12 cellular contexts compared by ENCODE assay signal in the genomic region with DNA sequence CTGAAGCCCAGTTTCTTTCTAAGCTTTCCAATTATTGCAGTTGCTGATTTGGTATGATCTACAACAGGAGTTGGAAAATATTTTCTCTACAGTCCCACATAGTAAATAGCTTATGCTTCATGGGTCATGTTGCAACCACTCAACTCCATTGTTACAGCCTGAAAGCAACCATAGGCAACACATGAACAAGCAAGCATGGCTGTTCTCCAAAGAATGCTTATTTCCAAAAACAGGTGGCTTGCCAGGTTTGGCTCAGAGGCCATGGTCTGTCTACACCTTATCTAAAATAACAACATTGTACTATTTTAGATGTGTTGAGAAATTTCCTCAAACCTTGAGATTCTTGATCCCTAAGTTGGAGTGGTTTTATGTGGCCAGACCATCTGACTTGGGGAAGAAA.
DNase-seq lines count a peak whose midpoint lies in the region; ATAC-seq and TF ChIP-seq lines count a peak whose summit lies in the region.
"Had no signal": no experiment of that assay in that cellular context is flagged by ENCODE, and none has a peak within 500 bp of the region (broad histone marks: within the 10 kb centered on the region; RNA-seq: fewer than 3 reads in every experiment).

No MANE protein-coding gene starts in this region.

- H3K36me3 ChIP-seq in Karpas-422 (ENCODE audit: insufficient read depth, low read length) (no peaks in the 10 kb centered on the region), trophoblast cell (ENCODE audit: control insufficient read depth in 1 of 2, insufficient read depth in 2 of 2, low read length in 2 of 2) (no peaks in the 10 kb centered on the region), skeletal muscle tissue (ENCODE audit: control insufficient read depth in 3 of 3, insufficient read depth in 3 of 3, low read length in 3 of 3) (no peaks in the 10 kb centered on the region), lower lobe of right lung (no peaks in the 10 kb centered on the region)

- H3K4me3 ChIP-seq in Karpas-422 (ENCODE audit: low read length): no peak overlapping the region
- H3K4me3 ChIP-seq in trophoblast cell (ENCODE audit: low read depth, low read length): no peak overlapping the region
- H3K4me3 ChIP-seq in skeletal muscle tissue (ENCODE audit: low read length in 3 of 3): no peak overlapping the region
- no peak overlapping the region for H3K4me3 ChIP-seq in lower lobe of right lung
- H3K4me3 ChIP-seq: GM23248 had no signal

- peak overlapping the region; percentile 37 for H4K91ac ChIP-seq in trophoblast cell (ENCODE audit: low read depth, low read length)

- H2BK120ac ChIP-seq in trophoblast cell (ENCODE audit: insufficient read depth, low read length, poor library complexity): peak overlapping the region; percentile 51

- H3K79me1 ChIP-seq in trophoblast cell (ENCODE audit: low read length): peaks cover 2% of the 10 kb centered on the region

- H4K8ac ChIP-seq in trophoblast cell (ENCODE audit: low read depth, low read length): no peak overlapping the region

- H3K27me3 ChIP-seq in Karpas-422 (ENCODE audit: low read length) (no peaks in the 10 kb centered on the region), trophoblast cell (ENCODE audit: insufficient read depth, low read length) (no peaks in the 10 kb centered on the region), skeletal muscle tissue (ENCODE audit: control insufficient read depth in 3 of 3, insufficient read depth in 3 of 3, low read length in 3 of 3) (no peaks in the 10 kb centered on the region), lower lobe of right lung (ENCODE audit: low read depth) (no peaks in the 10 kb centered on the region)

- intact Hi-C loops in lower lobe of right lung (cut with DNase I): no loop called here

- H3K18ac ChIP-seq in trophoblast cell (ENCODE audit: low read length): no peak overlapping the region

- TF ChIP-seq CTCF in lower lobe of right lung (IDR thresholded peaks at IDR 0.05): no peak

- DNase-seq in Karpas-422 (peak; percentile 6), trophoblast cell (peak in 1 of 2 donors; percentile 9), NCI-H510A (lab: John Stamatoyannopoulos, UW) (no peak), H4 (ENCODE audit: low spot score) (no peak), activated T-cell treated with anti-CD3 and anti-CD28 coated beads for 4 hours (no peak), lower lobe of right lung (no peak)
- DNase-seq: Caco-2; CD4-positive, alpha-beta T cell; GM23248; HCEC 1CT had no signal

- peak overlapping the region; percentile 69 for H2AK5ac ChIP-seq in trophoblast cell (ENCODE audit: low read length)

- H3K4me1 ChIP-seq in Karpas-422 (ENCODE audit: low read length): no peaks in the 10 kb centered on the region
- H3K4me1 ChIP-seq in trophoblast cell (ENCODE audit: control insufficient read depth in 1 of 2, insufficient read depth in 2 of 2, low read length in 2 of 2): peaks cover 3 to 4% of the 10 kb centered on the region in 2 experiments
- H3K4me1 ChIP-seq in skeletal muscle tissue (ENCODE audit: control insufficient read depth in 3 of 3, insufficient read depth in 3 of 3, low read length in 3 of 3): no peaks in the 10 kb centered on the region
- no peaks in the 10 kb centered on the region for H3K4me1 ChIP-seq in lower lobe of right lung

- H3K27ac ChIP-seq in Karpas-422 (ENCODE audit: low read length) (no peak overlapping the region), trophoblast cell (ENCODE audit: low read depth, low read length) (no peak overlapping the region), skeletal muscle tissue (ENCODE audit: low read depth, low read length) (peak overlapping the region; percentile 43), lower lobe of right lung (no peak overlapping the region)
- H3K27ac ChIP-seq: C4-2B, GM23248 had no signal

- no peak overlapping the region for H3K9ac ChIP-seq in Karpas-422 (ENCODE audit: low read length)
- no peak overlapping the region for H3K9ac ChIP-seq in trophoblast cell (ENCODE audit: low read length)
- H3K9ac ChIP-seq in skeletal muscle tissue (ENCODE audit: low read depth in 1 of 3, low read length in 3 of 3): no peak overlapping the region
- H3K9ac ChIP-seq: GM23248 had no signal

- no peak overlapping the region for H4K12ac ChIP-seq in trophoblast cell (ENCODE audit: low read depth, low read length)

- H2BK5ac ChIP-seq in trophoblast cell (ENCODE audit: low read depth, low read length, poor library complexity): no peak overlapping the region

- no peak overlapping the region for H3K23ac ChIP-seq in trophoblast cell (ENCODE audit: low read length)

- no peak overlapping the region for H2AFZ ChIP-seq in Karpas-422 (ENCODE audit: low read length)
- H2AFZ ChIP-seq in trophoblast cell (ENCODE audit: insufficient read depth, low read length, poor library complexity): no peak overlapping the region
- H2AFZ ChIP-seq: GM23248 had no signal

- no peaks in the 10 kb centered on the region for H3K9me3 ChIP-seq in Karpas-422 (ENCODE audit: low read length)
- H3K9me3 ChIP-seq in trophoblast cell (ENCODE audit: insufficient read depth, low read depth, low read length): no peaks in the 10 kb centered on the region
- no peaks in the 10 kb centered on the region for H3K9me3 ChIP-seq in skeletal muscle tissue (ENCODE audit: control insufficient read depth in 3 of 3, low read length in 3 of 3)
- H3K9me3 ChIP-seq in lower lobe of right lung: no peaks in the 10 kb centered on the region
- H3K9me3 ChIP-seq: Caco-2 had no signal

- H3K4me2 ChIP-seq in Karpas-422 (ENCODE audit: low read depth, low read length, poor library complexity, severe bottlenecking) (no peak overlapping the region), trophoblast cell (ENCODE audit: low read length) (no peak overlapping the region)

- no peak overlapping the region for H3K14ac ChIP-seq in trophoblast cell (ENCODE audit: low read length)

- H4K20me1 ChIP-seq in Karpas-422 (ENCODE audit: insufficient read depth, low read depth, low read length): no peaks in the 10 kb centered on the region

- no peak overlapping the region for H3K4ac ChIP-seq in trophoblast cell (ENCODE audit: low read depth, low read length)

- ATAC-seq in lower lobe of right lung: no peak

- H3K79me2 ChIP-seq in Karpas-422 (ENCODE audit: low read length) (no peaks in the 10 kb centered on the region), trophoblast cell (ENCODE audit: control insufficient read depth, insufficient read depth, low read length, poor library complexity) (no peaks in the 10 kb centered on the region)

- H3K9me2 ChIP-seq in Karpas-422 (replicated peaks; ENCODE audit: insufficient read depth, low read length): no peaks in the 10 kb centered on the region

- H2BK12ac ChIP-seq in trophoblast cell (ENCODE audit: low read length): peak overlapping the region; percentile 80
